In the genomic region with DNA sequence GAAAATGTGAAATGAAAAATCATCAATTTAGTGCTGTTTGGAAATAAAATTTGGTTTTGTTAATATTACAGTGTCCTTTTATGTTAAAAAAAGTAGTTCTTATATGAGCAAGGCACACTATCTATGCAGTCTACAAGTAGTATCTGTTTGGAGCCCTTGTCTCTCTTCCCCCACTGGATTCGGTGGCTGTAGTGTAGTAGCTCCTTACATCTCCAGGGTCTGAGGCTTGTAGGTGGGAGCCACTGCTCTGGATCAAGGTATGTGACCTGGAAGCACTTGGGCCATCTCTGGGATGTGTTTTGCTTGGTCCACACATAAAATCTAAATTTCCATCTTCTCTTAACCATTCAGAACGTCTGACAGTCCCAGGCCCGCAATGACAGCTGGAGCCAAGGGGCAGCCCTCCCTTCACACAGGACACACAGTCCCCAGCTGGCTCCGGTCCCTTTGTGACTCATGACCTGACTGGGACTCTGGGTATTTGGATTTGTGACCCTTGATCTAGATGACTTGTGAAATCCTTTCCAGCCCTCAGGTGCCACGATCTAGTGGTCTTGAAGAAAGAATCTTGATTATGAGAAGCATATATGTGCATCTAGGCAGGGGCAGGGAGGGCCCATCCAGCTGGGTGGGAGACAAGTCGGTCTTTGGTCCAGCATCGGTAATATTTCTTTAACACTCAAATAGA, we compare ENCODE assay signal across 1 cellular context.
TF ChIP-seq lines count a peak whose summit lies in the region.

No MANE protein-coding gene starts in this region.

TF ChIP-seq in HepG2, 621 proteins besides CTCF, POLR2A, EP300 and RAD21 (continued from another document):
- TF ChIP-seq RERE (CRISPR knock-in tag; IDR thresholded peaks at IDR 0.05; ENCODE audit: low read depth) = no peak
- TF ChIP-seq ZNF280B (CRISPR knock-in tag; IDR thresholded peaks at IDR 0.05; ENCODE audit: borderline replicate concordance) = no peak
- TF ChIP-seq MYPOP (CRISPR knock-in tag; IDR thresholded peaks at IDR 0.05) = no peak
- TF ChIP-seq PHF5A (CRISPR knock-in tag; IDR thresholded peaks at IDR 0.05; ENCODE audit: low read depth, unreplicated experiment) = no peak
- TF ChIP-seq ZNF749 (CRISPR knock-in tag; IDR thresholded peaks at IDR 0.05; ENCODE audit: borderline replicate concordance) = no peak
- TF ChIP-seq KLF15 (CRISPR knock-in tag; IDR thresholded peaks at IDR 0.05; ENCODE audit: borderline replicate concordance) = no peak
- TF ChIP-seq ZNF589 (CRISPR knock-in tag; conservative IDR thresholded peaks at IDR 0.05) = no peak
- TF ChIP-seq HDAC6 (IDR thresholded peaks at IDR 0.05; ENCODE audit: low read depth, low read length) = no peak
- no peak for TF ChIP-seq ZNF12 (CRISPR knock-in tag; IDR thresholded peaks at IDR 0.05)
- no peak for TF ChIP-seq ZNF317 (CRISPR knock-in tag; IDR thresholded peaks at IDR 0.05)
- TF ChIP-seq ARID2 (CRISPR knock-in tag; IDR thresholded peaks at IDR 0.05; ENCODE audit: borderline replicate concordance) = no peak
- TF ChIP-seq AKNA (CRISPR knock-in tag; IDR thresholded peaks at IDR 0.05; ENCODE audit: borderline replicate concordance) = no peak
- TF ChIP-seq PHF21A (CRISPR knock-in tag; IDR thresholded peaks at IDR 0.05) = peak; percentile 57; the same call in 1 of the 2 replicates
- peak; percentile 59; the same call in 1 of the 2 replicates for TF ChIP-seq KDM4B (CRISPR knock-in tag; IDR thresholded peaks at IDR 0.05)
- peak; percentile 70 for TF ChIP-seq HNF1B (CRISPR knock-in tag; IDR thresholded peaks at IDR 0.05)
- no peak for TF ChIP-seq NFATC3 (CRISPR knock-in tag; IDR thresholded peaks at IDR 0.05)
- no peak for TF ChIP-seq ZNF235 (CRISPR knock-in tag; IDR thresholded peaks at IDR 0.05; ENCODE audit: borderline replicate concordance)
- TF ChIP-seq SKI (IDR thresholded peaks at IDR 0.05; ENCODE audit: partially characterized antibody) = no peak
- TF ChIP-seq ZMYM2 (CRISPR knock-in tag; IDR thresholded peaks at IDR 0.05) = no peak
- no peak for TF ChIP-seq ZC3H4 (CRISPR knock-in tag; IDR thresholded peaks at IDR 0.05; ENCODE audit: borderline replicate concordance)
- TF ChIP-seq ZNF768 (CRISPR knock-in tag; IDR thresholded peaks at IDR 0.05) = no peak
